Comparison of ENCODE assay signal across 10 cellular contexts in genomic region chr12:55827806-55828205, GRCh38. TPM values are rescaled to one million over a fixed set of nuclear protein-coding genes. Genes with fewer than 3 reads are reported as not detected.
DNase-seq lines count a peak whose midpoint lies in the region; ATAC-seq and TF ChIP-seq lines count a peak whose summit lies in the region.
"Had no signal": no experiment of that assay in that cellular context is flagged by ENCODE, and none has a peak within 500 bp of the region (broad histone marks: within the 10 kb centered on the region; RNA-seq: fewer than 3 reads in every experiment).

No MANE protein-coding gene starts in this region.

- 95 to 96% methylated on average over 15 of the region's 15 CpGs for WGBS in sigmoid colon, 2 donors

- ATAC-seq in Panc1, result no peak

- H3K36me3 Mint-ChIP-seq in T-helper 1 cell treated with Interleukin-12 subunit alpha and Interleukin-12 subunit beta and Interleukin-4 antibody, amounts not matched to agents 30 μg/mL and 1 μg/mL, for 36 hours (ENCODE audit: low read depth), result peaks cover 29% of the 10 kb centered on the region

- TSS peak; percentile 79 for BruUV-seq in Panc1 (replicated peaks; lab: Mats Ljungman, UMichigan)

- H3K27me3 Mint-ChIP-seq in T-helper 1 cell treated with Interleukin-12 subunit alpha and Interleukin-12 subunit beta and Interleukin-4 antibody, amounts not matched to agents 30 μg/mL and 1 μg/mL, for 36 hours (ENCODE audit: low read depth), result no peaks in the 10 kb centered on the region

- H3K27ac Mint-ChIP-seq in T-helper 1 cell treated with Interleukin-12 subunit alpha and Interleukin-12 subunit beta and Interleukin-4 antibody, amounts not matched to agents 30 μg/mL and 1 μg/mL, for 36 hours, result peak overlapping the region; percentile 65

- in situ Hi-C loops in Panc1 (cut with HindIII; ENCODE audit: low pct_unique_long_range_greater_than_20kb, low sequenced_read_pairs), result no loop called here

- POLR2A ChIA-PET in Panc1 (lab: Charles Lee), result no interaction called here

- no peaks in the 10 kb centered on the region for H3K27me3 ChIP-seq in Panc1 (ENCODE audit: control insufficient read depth, insufficient read depth, low read length)
- H3K27me3 ChIP-seq in sigmoid colon, result no peaks in the 10 kb centered on the region
- H3K27me3 ChIP-seq: tibial artery had no signal

- no peaks in the 10 kb centered on the region for H3K9me3 Mint-ChIP-seq in T-helper 1 cell treated with Interleukin-12 subunit alpha and Interleukin-12 subunit beta and Interleukin-4 antibody, amounts not matched to agents 30 μg/mL and 1 μg/mL, for 36 hours

- peak overlapping the region; percentile 99 for H3K4me3 Mint-ChIP-seq in T-helper 1 cell treated with Interleukin-12 subunit alpha and Interleukin-12 subunit beta and Interleukin-4 antibody, amounts not matched to agents 30 μg/mL and 1 μg/mL, for 36 hours

- TF ChIP-seq CTCF in Panc1 (IDR thresholded peaks at IDR 0.05) (no peak), epithelial cell of proximal tubule (conservative IDR thresholded peaks at IDR 0.05; ENCODE audit: low read depth, low read length) (no peak), sigmoid colon (IDR thresholded peaks at IDR 0.05) (no peak)

- intact Hi-C loops in Panc1 (cut with micrococcal nuclease; ENCODE audit: unreplicated experiment), result loop anchor here (2.0 kb wide), 1 partner anchor 99 kb away; the partner anchor contains the start of gene PYM1
- intact Hi-C loops in sigmoid colon (cut with DNase I), result no loop called here

- peaks cover 45% of the 10 kb centered on the region for H3K4me1 Mint-ChIP-seq in T-helper 1 cell treated with Interleukin-12 subunit alpha and Interleukin-12 subunit beta and Interleukin-4 antibody, amounts not matched to agents 30 μg/mL and 1 μg/mL, for 36 hours (ENCODE audit: low read depth)

- peaks cover 6% of the 10 kb centered on the region; the same call in 1 of the 2 replicates for H3K36me3 ChIP-seq in Panc1 (ENCODE audit: control insufficient read depth, insufficient read depth, low read length)
- H3K36me3 ChIP-seq in sigmoid colon, result peaks cover 0 to 13% (median 4%) of the 10 kb centered on the region in 4 donors

- H3K9me3 ChIP-seq in Panc1 (ENCODE audit: control insufficient read depth, insufficient read depth, low read depth, low read length) (no peaks in the 10 kb centered on the region), sigmoid colon (no peaks in the 10 kb centered on the region)
- H3K9me3 ChIP-seq: tibial artery had no signal

- TF ChIP-seq POLR2A in sigmoid colon (IDR thresholded peaks at IDR 0.05), result no peak

- CTCF ChIA-PET in Panc1 (lab: Charles Lee), result no interaction called here

- H3K27ac ChIP-seq in Panc1 (ENCODE audit: low read length) (peak overlapping the region; percentile 96), sigmoid colon (peak overlapping the region in 2 of 4 donors; percentile 86 to 91)

- no peak for DNase-seq in T-helper 1 cell
- DNase-seq in Panc1 (ENCODE audit: low read depth, low spot score), result no peak
- no peak for DNase-seq in epithelial cell of proximal tubule (ENCODE audit: low read depth)
- peak; percentile 73 for DNase-seq in sigmoid colon
- DNase-seq in iPS-NIHi11 (ENCODE audit: low spot score), result no peak
- no peak for DNase-seq in ecto neural progenitor cell (ENCODE audit: low spot score)
- no peak for DNase-seq in epidermal melanocyte (ENCODE audit: insufficient read length, low spot score)
- DNase-seq: NCI-H146, tibial artery had no signal

- H3K4me1 ChIP-seq in Panc1 (ENCODE audit: control insufficient read depth, insufficient read depth, low read length) (peaks cover 24% of the 10 kb centered on the region), sigmoid colon (peaks cover 0 to 54% (median 47%) of the 10 kb centered on the region in 4 donors)

- TF ChIP-seq EP300 in sigmoid colon (IDR thresholded peaks at IDR 0.05), result no peak

- H3K4me3 ChIP-seq in Panc1 (ENCODE audit: low read depth in 2 of 2, low read length in 2 of 2) (peak overlapping the region; percentile 75 to 92; a peak in 3 of 4 replicates), epithelial cell of proximal tubule (ENCODE audit: low read depth, low read length) (peak overlapping the region; percentile 42), sigmoid colon (no peak overlapping the region)

RNA-seq across cellular contexts. Expression of gene DNAJC14, which starts 1.6 kb away (rescaled TPM):
- total RNA-seq in Panc1 (2021; ENCODE audit: unreplicated experiment) (51.9 TPM), epithelial cell of proximal tubule (24.7 and 41.5 TPM in 2 replicates), sigmoid colon (10 to 100 TPM; 19.0 to 31.3 (median 25.4) TPM)
- 33.6 TPM for polyA plus RNA-seq in Panc1 (2012; ENCODE audit: insufficient read length)
- 10 to 100 TPM; 13.2 to 27.2 (median 14.4) TPM for polyA plus RNA-seq in sigmoid colon

RNA-seq across cellular contexts. Expression of gene ORMDL2, which starts 10.0 kb away (rescaled TPM):
- total RNA-seq in Panc1 (2021; ENCODE audit: unreplicated experiment), result 59.6 TPM
- 64.5 TPM for polyA plus RNA-seq in Panc1 (2012; ENCODE audit: insufficient read length)
- total RNA-seq in epithelial cell of proximal tubule, result 40.5 and 47.1 TPM in 2 replicates
- total RNA-seq in sigmoid colon, result 10 to 100 TPM in 2 of 4 donors, 1 to 10 TPM in 2; 9.1 to 18.1 (median 12.0) TPM
- polyA plus RNA-seq in sigmoid colon, result 10 to 100 TPM; 18.0 to 64.6 (median 32.4) TPM

RNA-seq across cellular contexts. Expression of gene SARNP, which starts 10.3 kb away (rescaled TPM):
- total RNA-seq in Panc1 (2021; ENCODE audit: unreplicated experiment), result 69.3 TPM
- 51.9 TPM for polyA plus RNA-seq in Panc1 (2012; ENCODE audit: insufficient read length)
- 155 and 203 TPM in 2 replicates for total RNA-seq in epithelial cell of proximal tubule
- total RNA-seq in sigmoid colon, result 10 to 100 TPM; 49.0 to 81.9 (median 76.9) TPM
- polyA plus RNA-seq in sigmoid colon, result 100 to 1,000 TPM in 2 of 3 donors, 10 to 100 TPM in 1; 93.1 to 106 (median 104) TPM

RNA-seq across cellular contexts. Expression of gene MMP19, which starts 14.9 kb away (rescaled TPM):
- total RNA-seq in Panc1 (2021; ENCODE audit: unreplicated experiment), result 0.05 TPM
- polyA plus RNA-seq in Panc1 (2012; ENCODE audit: insufficient read length), result not detected
- total RNA-seq in epithelial cell of proximal tubule, result 1.2 and 1.3 TPM in 2 replicates
- total RNA-seq in sigmoid colon, result 10 to 100 TPM in 1 of 4 donors, 1 to 10 TPM in 3; 6.0 to 18.0 (median 7.5) TPM
- 1 to 10 TPM; 1.2 to 6.0 (median 2.1) TPM for polyA plus RNA-seq in sigmoid colon

Comparison
In these comparisons a context has a peak if more than half of its experiments do, and no peak if none do; other contexts are left out.
1. H3K4me3 ChIP-seq: peak in Panc1 (2 of 2) and epithelial cell of proximal tubule (single experiment); none in sigmoid colon (0 of 4).